Comparison of ENCODE assay signal across 8 cellular contexts in genomic region chr5:88690619-88691560, GRCh38.
DNase-seq lines count a peak whose midpoint lies in the region; ATAC-seq and TF ChIP-seq lines count a peak whose summit lies in the region.

No MANE protein-coding gene starts in this region.

- H3K36me3 Mint-ChIP-seq in activated CD8-positive, alpha-beta memory T cell treated with anti-CD3 and anti-CD28 coated beads, Interleukin-2, amount 10 ng/mL, durations not matched to agents 7 days and 5 days = peaks cover 5% of the 10 kb centered on the region
- no peaks in the 10 kb centered on the region for H3K36me3 Mint-ChIP-seq in endodermal cell (ENCODE audit: low read depth)

- CTCF ChIA-PET in activated CD8-positive, alpha-beta memory T cell treated with anti-CD3 and anti-CD28 coated beads, Interleukin-2, amount 10 ng/mL, durations not matched to agents 7 days and 5 days (lab: Charles Lee) = interaction anchor here (0.7 to 7.0 kb wide), 20 partner anchors 9 to 1464 kb away, joined by 3 to 78 read pairs (median 6); no protein-coding TSS in a partner anchor

- H3K4me3 ChIP-seq in endodermal cell (ENCODE audit: low read length) = no peak overlapping the region

- DNase-seq in C1 segment of cervical spinal cord (lab: John Stamatoyannopoulos, UW) (peak in 11 of 14 donors; percentile 38 to 95 (median 71)), NCI-H774 (lab: John Stamatoyannopoulos, UW) (peak; percentile 69), endodermal cell (peak; percentile 91), middle frontal gyrus (ENCODE audit: extremely low spot score, low spot score) (peak; percentile 94)
- peak; percentile 76 for DNase-seq in activated CD8-positive, alpha-beta memory T cell treated with anti-CD3 and anti-CD28 coated beads, Interleukin-2, amount 10 ng/mL, durations not matched to agents 7 days and 5 days
- DNase-seq in stimulated activated CD8-positive, alpha-beta memory T cell treated with anti-CD3 and anti-CD28 coated beads, Interleukin-7, amount 100 ng/mL, for 4 hours (ENCODE audit: low read depth in 2 of 2) = peak; percentile 20 to 36

- TF ChIP-seq CTCF in endodermal cell (conservative IDR thresholded peaks at IDR 0.05) = peak; percentile 98

- peaks cover 97% of the 10 kb centered on the region for H3K27me3 Mint-ChIP-seq in activated CD8-positive, alpha-beta memory T cell treated with anti-CD3 and anti-CD28 coated beads, Interleukin-2, amount 10 ng/mL, durations not matched to agents 7 days and 5 days
- peaks cover 100% of the 10 kb centered on the region for H3K27me3 Mint-ChIP-seq in endodermal cell (ENCODE audit: insufficient read depth)

- ATAC-seq in GM19025 (IDR thresholded peaks at IDR 0.05; ENCODE audit: low read depth, unreplicated experiment) (peak; percentile 84), HG03175 (IDR thresholded peaks at IDR 0.05; ENCODE audit: unreplicated experiment) (peak; percentile 88)
- peak; percentile 67 for ATAC-seq in activated CD8-positive, alpha-beta memory T cell treated with anti-CD3 and anti-CD28 coated beads, Interleukin-2, amount 10 ng/mL, durations not matched to agents 7 days and 5 days

- WGBS in endodermal cell (ENCODE audit: insufficient coverage in 1 of 2, insufficient read length in 1 of 2), 2 experiments = 0 to 2% methylated on average over 20 to 48 of the region's 48 CpGs

- H3K9me3 ChIP-seq in endodermal cell (ENCODE audit: control insufficient read depth, low read length) = no peaks in the 10 kb centered on the region

- peaks cover 2% of the 10 kb centered on the region for H3K4me1 ChIP-seq in endodermal cell (ENCODE audit: control insufficient read depth, insufficient read depth, low read length)

- H3K27ac ChIP-seq in endodermal cell (ENCODE audit: low read depth, low read length) = no peak overlapping the region

- H3K9ac ChIP-seq in endodermal cell (ENCODE audit: extremely low read depth, low read length, poor library complexity, severe bottlenecking) = no peak overlapping the region

- H3K4me3 Mint-ChIP-seq in activated CD8-positive, alpha-beta memory T cell treated with anti-CD3 and anti-CD28 coated beads, Interleukin-2, amount 10 ng/mL, durations not matched to agents 7 days and 5 days = peak overlapping the region; percentile 40
- H3K4me3 Mint-ChIP-seq in endodermal cell = peak overlapping the region; percentile 45

- H3K27ac Mint-ChIP-seq in activated CD8-positive, alpha-beta memory T cell treated with anti-CD3 and anti-CD28 coated beads, Interleukin-2, amount 10 ng/mL, durations not matched to agents 7 days and 5 days = peak overlapping the region; percentile 84
- H3K27ac Mint-ChIP-seq in endodermal cell = no peak overlapping the region

- H3K36me3 ChIP-seq in endodermal cell (ENCODE audit: control insufficient read depth, insufficient read depth, low read length) = no peaks in the 10 kb centered on the region

- peaks cover 7% of the 10 kb centered on the region for H3K4me1 Mint-ChIP-seq in activated CD8-positive, alpha-beta memory T cell treated with anti-CD3 and anti-CD28 coated beads, Interleukin-2, amount 10 ng/mL, durations not matched to agents 7 days and 5 days
- H3K4me1 Mint-ChIP-seq in endodermal cell = peaks cover 34% of the 10 kb centered on the region

- no peaks in the 10 kb centered on the region for H3K9me3 Mint-ChIP-seq in activated CD8-positive, alpha-beta memory T cell treated with anti-CD3 and anti-CD28 coated beads, Interleukin-2, amount 10 ng/mL, durations not matched to agents 7 days and 5 days (ENCODE audit: low read depth)
- H3K9me3 Mint-ChIP-seq in endodermal cell = peaks cover 7% of the 10 kb centered on the region

- peaks cover 100% of the 10 kb centered on the region for H3K27me3 ChIP-seq in endodermal cell (ENCODE audit: control insufficient read depth, insufficient read depth, low read length, poor library complexity, severe bottlenecking)

Comparison
In these comparisons a context has a peak if more than half of its experiments do, and no peak if none do; other contexts are left out.
1. DNase-seq: peak in every context shown above with its lines; median percentile 94 in middle frontal gyrus; 91 in endodermal cell; 76 in activated CD8-positive, alpha-beta memory T cell treated with anti-CD3 and anti-CD28 coated beads, Interleukin-2, amount 10 ng/mL, durations not matched to agents 7 days and 5 days; 71 in C1 segment of cervical spinal cord; 69 in NCI-H774; 28 in stimulated activated CD8-positive, alpha-beta memory T cell treated with anti-CD3 and anti-CD28 coated beads, Interleukin-7, amount 100 ng/mL, for 4 hours.